ENCODE assay signal across 19 cellular contexts in the genomic region with DNA sequence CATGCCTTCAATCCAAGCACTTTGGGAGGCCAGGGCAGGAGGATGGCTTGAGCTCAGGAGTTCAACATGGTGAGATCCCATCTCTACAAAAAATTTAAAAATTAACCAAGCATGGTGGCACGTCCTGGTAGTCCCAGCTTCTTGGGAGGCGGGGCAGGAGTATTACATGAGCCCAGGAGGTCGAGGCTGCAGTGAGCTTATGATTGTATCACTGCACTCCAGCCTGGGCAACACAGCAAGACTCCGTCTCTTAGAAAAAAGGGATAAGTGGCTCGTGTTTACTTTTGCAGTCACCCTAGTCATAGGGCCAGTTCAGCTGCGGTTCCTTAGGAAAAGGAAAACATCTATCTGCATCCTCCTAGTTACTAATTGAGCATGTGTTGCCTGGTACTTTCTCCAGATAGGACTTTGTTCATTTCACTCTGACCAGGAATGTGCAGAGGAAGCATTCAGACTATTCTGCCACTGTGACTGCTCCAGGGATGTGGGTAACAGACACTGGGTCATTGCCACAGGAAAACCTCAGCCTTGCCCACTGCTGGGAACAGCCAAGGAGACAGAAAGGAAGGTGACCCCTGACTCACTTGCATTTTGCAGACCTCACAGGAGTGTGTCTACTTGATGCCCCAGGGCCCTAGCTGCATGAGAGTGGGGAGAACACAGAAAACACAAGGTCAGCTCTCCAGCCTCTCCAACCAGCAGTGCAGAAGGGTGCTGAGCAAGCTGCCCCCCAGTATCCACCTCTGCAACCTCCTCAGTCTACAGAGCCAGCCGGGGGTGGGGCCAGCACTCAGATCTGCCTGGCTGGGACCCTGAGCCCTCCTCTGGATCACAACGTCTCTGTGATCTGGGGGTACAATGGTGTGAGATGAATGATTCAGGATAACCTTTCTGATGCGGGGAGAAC. TPM values are rescaled to one million over a fixed set of nuclear protein-coding genes. Genes with fewer than 3 reads are reported as not detected.
DNase-seq lines count a peak whose midpoint lies in the region; TF ChIP-seq lines count a peak whose summit lies in the region.
"Had no signal": no experiment of that assay in that cellular context is flagged by ENCODE, and none has a peak within 500 bp of the region (broad histone marks: within the 10 kb centered on the region; RNA-seq: fewer than 3 reads in every experiment).

No MANE protein-coding gene starts in this region.

- H3K27me3 ChIP-seq in MM.1S (replicated peaks; ENCODE audit: insufficient read depth, low read length), result no peaks in the 10 kb centered on the region

- no peaks in the 10 kb centered on the region for H3K9me3 ChIP-seq in MM.1S (replicated peaks; ENCODE audit: insufficient read depth, low read length)
- H3K9me3 ChIP-seq: lower lobe of right lung had no signal

- H3K27ac ChIP-seq in MM.1S (ENCODE audit: low read length), result no peak overlapping the region
- H3K27ac ChIP-seq: C4-2B, lower lobe of right lung had no signal

- no peak overlapping the region for H3K4me2 ChIP-seq in MM.1S (ENCODE audit: low read depth, low read length)
- H3K4me2 ChIP-seq: GM23338 had no signal

- no peaks in the 10 kb centered on the region for H3K4me1 ChIP-seq in MM.1S (ENCODE audit: low read length)

- H3K4me3 ChIP-seq in AG10803 (ENCODE audit: low read length) (no peak overlapping the region), choroid plexus epithelial cell (ENCODE audit: low read depth, low read length) (no peak overlapping the region), MM.1S (ENCODE audit: low read length) (no peak overlapping the region)
- H3K4me3 ChIP-seq: GM23338, lower lobe of right lung had no signal

- H2AFZ ChIP-seq in MM.1S (ENCODE audit: low read length), result no peak overlapping the region
- H2AFZ ChIP-seq: GM23338 had no signal

- DNase-seq in AG10803 (ENCODE audit: low read depth) (peak; percentile 43), LHCN-M2 (ENCODE audit: low read depth) (peak; percentile 43), choroid plexus epithelial cell (ENCODE audit: low read depth) (peak; percentile 44), myocyte (ENCODE audit: low read depth) (peak; percentile 94), HUDEP-2 (lab: John Stamatoyannopoulos, UW; ENCODE audit: unreplicated experiment in 76 of 76) (no peak), MM.1S (no peak), hepatic stellate cell (ENCODE audit: low spot score) (no peak), NCI-H187 (lab: John Stamatoyannopoulos, UW) (no peak)
- DNase-seq: activated CD4-positive, alpha-beta T cell treated with anti-CD3 and anti-CD28 coated beads for 1 hour; activated naive CD8-positive, alpha-beta T cell treated with anti-CD3 and anti-CD28 coated beads for 36 hours; cortex of kidney; DMS 273 treated with DMSO at 0.1 percent for 48 hours; lower lobe of right lung; NCI-H1092; NCI-H2107; NCI-H524 treated with DMSO at 0.1 percent for 48 hours; substantia nigra had no signal

- H3K79me2 ChIP-seq in MM.1S (ENCODE audit: low read length), result no peaks in the 10 kb centered on the region

- no peaks in the 10 kb centered on the region for H4K20me1 ChIP-seq in MM.1S (ENCODE audit: insufficient read depth, low read length)

- TF ChIP-seq CTCF in AG10803 (conservative IDR thresholded peaks at IDR 0.05; ENCODE audit: low read length) (no peak), choroid plexus epithelial cell (conservative IDR thresholded peaks at IDR 0.05; ENCODE audit: low read depth, low read length) (no peak), MM.1S (IDR thresholded peaks at IDR 0.05; ENCODE audit: low read length) (no peak)

- H3K36me3 ChIP-seq in MM.1S (replicated peaks; ENCODE audit: insufficient read depth, low read length), result no peaks in the 10 kb centered on the region
- H3K36me3 ChIP-seq: lower lobe of right lung had no signal

- no peaks in the 10 kb centered on the region for H3F3A ChIP-seq in MM.1S (ENCODE audit: insufficient read depth, low read length)

- no peaks in the 10 kb centered on the region for H3K9me2 ChIP-seq in MM.1S (replicated peaks; ENCODE audit: insufficient read depth, low read length)

- H3K9ac ChIP-seq in MM.1S (ENCODE audit: low read length), result no peak overlapping the region

RNA-seq across cellular contexts. Expression of gene ALDH1B1, which starts 33.9 kb away (rescaled TPM):
- total RNA-seq in LHCN-M2 (2014; rRNA removed) (44.2 and 47.6 TPM in 2 replicates), myocyte (147 and 166 TPM in 2 replicates)
- 51.5 TPM for polyA plus RNA-seq in LHCN-M2 (2012)
- polyA plus RNA-seq in myocyte (2012), result 152 TPM

Comparison
In these comparisons a context has a peak if more than half of its experiments do, and no peak if none do; other contexts are left out.
1. DNase-seq: peak in AG10803 (single experiment), LHCN-M2 (single experiment), choroid plexus epithelial cell (single experiment) and myocyte (single experiment); none in HUDEP-2 (0 of 76), MM.1S (single experiment), hepatic stellate cell (single experiment) and NCI-H187 (0 of 2).